In genomic region chr1:157585984-157586383, GRCh38 we compare ENCODE assay signal across 1 cellular context.
TF ChIP-seq lines count a peak whose summit lies in the region.

No MANE protein-coding gene starts in this region.

TF ChIP-seq in GM23338, 12 proteins besides CTCF, POLR2A, EP300 and RAD21:
- TF ChIP-seq REST (IDR thresholded peaks at IDR 0.05; ENCODE audit: unreplicated experiment) (peak; percentile 65), NANOG (IDR thresholded peaks at IDR 0.05; ENCODE audit: borderline replicate concordance) (no peak)
